8 cellular contexts compared by ENCODE assay signal in the genomic region with DNA sequence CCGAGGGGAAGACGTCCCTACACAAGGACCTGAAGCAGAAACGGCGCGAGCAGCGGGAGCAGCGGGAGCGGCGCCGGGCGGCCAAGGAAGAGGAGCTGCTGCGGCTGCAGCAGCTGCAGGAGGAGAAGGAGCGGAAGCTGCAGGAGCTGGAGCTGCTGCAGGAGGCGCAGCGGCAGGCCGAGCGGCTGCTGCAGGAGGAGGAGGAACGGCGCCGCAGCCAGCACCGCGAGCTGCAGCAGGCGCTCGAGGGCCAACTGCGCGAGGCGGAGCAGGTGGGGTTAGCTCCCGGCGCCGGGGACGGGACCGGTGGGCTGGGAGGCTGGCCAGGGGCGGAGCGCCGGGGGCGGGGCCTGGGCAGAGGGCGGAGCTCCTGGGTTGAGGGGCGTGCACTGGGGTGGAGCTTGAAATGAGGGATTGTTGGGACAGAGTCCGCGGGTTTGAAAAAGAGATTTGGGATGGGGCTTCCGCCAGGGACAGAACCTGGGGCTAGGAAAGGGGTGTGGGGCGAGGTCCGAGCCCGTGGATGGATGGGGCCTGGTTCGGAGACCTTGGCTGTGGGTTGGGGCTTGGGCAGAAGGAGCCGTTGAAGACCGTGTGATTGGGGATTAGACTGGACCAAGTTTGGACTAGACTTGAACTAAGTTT. TPM values are rescaled to one million over a fixed set of nuclear protein-coding genes. Genes with fewer than 3 reads are reported as not detected.
DNase-seq lines count a peak whose midpoint lies in the region; ATAC-seq and TF ChIP-seq lines count a peak whose summit lies in the region.

No MANE protein-coding gene starts in this region.

- no peaks in the 10 kb centered on the region for H3K36me3 ChIP-seq in ascending aorta

- intact Hi-C loops in ascending aorta (cut with DNase I): no loop called here
- intact Hi-C loops in left ventricle myocardium superior (cut with micrococcal nuclease): no loop called here
- intact Hi-C loops in posterior vena cava (cut with DNase I): no loop called here

- H3K4me1 ChIP-seq in ascending aorta: peaks cover 0 to 3% of the 10 kb centered on the region in 2 donors

- H3K4me3 ChIP-seq in ascending aorta: peak overlapping the region; percentile 44 to 64

- H3K27me3 ChIP-seq in ascending aorta: no peaks in the 10 kb centered on the region

- peak in 1 of 3 experiments; percentile 12 for TF ChIP-seq CTCF in ascending aorta (IDR thresholded peaks at IDR 0.05)

- no peaks in the 10 kb centered on the region for H3K9me3 ChIP-seq in ascending aorta

- DNase-seq in DMS 273 treated with DMSO at 0.1 percent for 48 hours (lab: John Stamatoyannopoulos, UW): peak; percentile 50
- DNase-seq in NCI-H146 treated with DMSO at 0.1 percent for 48 hours (lab: John Stamatoyannopoulos, UW; ENCODE audit: unreplicated experiment): peak; percentile 77
- peak in 1 of 2 donors; percentile 87 for DNase-seq in ascending aorta (ENCODE audit: low spot score in 2 of 2)
- peak; percentile 90 for DNase-seq in left ventricle myocardium superior
- DNase-seq in posterior vena cava (ENCODE audit: low spot score): peak; percentile 88
- DNase-seq in OCI-M1 (lab: John Stamatoyannopoulos, UW): no peak

- peak; percentile 100 for ATAC-seq in left ventricle myocardium superior
- ATAC-seq in GM19395 (IDR thresholded peaks at IDR 0.05; ENCODE audit: unreplicated experiment): no peak
- no peak for ATAC-seq in GM19467 (IDR thresholded peaks at IDR 0.05; ENCODE audit: unreplicated experiment)

- peak overlapping the region in 1 of 2 donors; percentile 7 for H3K27ac ChIP-seq in ascending aorta

RNA-seq across cellular contexts. Expression of gene DEF6, which starts 20.7 kb away (rescaled TPM):
- 20.1 TPM for total RNA-seq in ascending aorta
- 1.8 TPM for total RNA-seq in left ventricle myocardium superior
- 1 to 10 TPM; 5.5 to 6.0 TPM for total RNA-seq in posterior vena cava

RNA-seq across cellular contexts. Expression of gene PPARD, which starts 24.0 kb away (rescaled TPM):
- total RNA-seq in ascending aorta: 21.1 TPM
- total RNA-seq in left ventricle myocardium superior: 15.1 TPM
- 10 to 100 TPM; 16.3 to 19.8 TPM for total RNA-seq in posterior vena cava

RNA-seq across cellular contexts. Expression of gene ZNF76, which starts 58.8 kb away (rescaled TPM):
- total RNA-seq in ascending aorta: 55.7 TPM
- 44.1 TPM for total RNA-seq in left ventricle myocardium superior
- 10 to 100 TPM; 23.1 to 29.6 TPM for total RNA-seq in posterior vena cava
